Comparison of ENCODE assay signal across 12 cellular contexts in genomic region chr12:87311206-87311605, GRCh38.
DNase-seq lines count a peak whose midpoint lies in the region; ATAC-seq, FAIRE-seq and TF ChIP-seq lines count a peak whose summit lies in the region.
"Had no signal": no experiment of that assay in that cellular context is flagged by ENCODE, and none has a peak within 500 bp of the region (broad histone marks: within the 10 kb centered on the region; RNA-seq: fewer than 3 reads in every experiment).

No MANE protein-coding gene starts in this region.

- peaks cover 4% of the 10 kb centered on the region; the same call in 1 of the 2 replicates for H3K4me1 ChIP-seq in GM12878 (ENCODE audit: control insufficient read depth, insufficient read depth, low read length)
- no peaks in the 10 kb centered on the region for H3K4me1 ChIP-seq in suprapubic skin

- H2AFZ ChIP-seq in GM12878 (ENCODE audit: control insufficient read depth, low read depth, low read length): no peak overlapping the region

- RAD21 ChIA-PET in GM12878 (lab: Charles Lee; ENCODE audit: unreplicated experiment): no interaction called here

- no peaks in the 10 kb centered on the region for H4K20me1 ChIP-seq in GM12878 (ENCODE audit: control insufficient read depth, insufficient read depth)

- in situ Hi-C loops in GM12878 (cut with MboI): no loop called here

- H3K4me3 ChIP-seq in GM12878: no peak overlapping the region
- no peak overlapping the region for H3K4me3 ChIP-seq in suprapubic skin
- H3K4me3 ChIP-seq: cardiac muscle cell had no signal

- TF ChIP-seq CTCF in GM12878 (IDR thresholded peaks at IDR 0.05 in 2 of 3, conservative IDR thresholded peaks at IDR 0.05 in 1 of 3; ENCODE audit: control insufficient read depth in 2 of 3, extremely low read depth in 1 of 3, insufficient read depth in 1 of 3, low read depth in 3 of 3, low read length in 3 of 3) (no peak), suprapubic skin (IDR thresholded peaks at IDR 0.05) (no peak)

- peak; percentile 69 for ATAC-seq in GM18508 (IDR thresholded peaks at IDR 0.05; ENCODE audit: insufficient read depth, unreplicated experiment)
- ATAC-seq in GM21528 (IDR thresholded peaks at IDR 0.05; ENCODE audit: low FRiP score, unreplicated experiment): peak; percentile 91
- peak; percentile 76 for ATAC-seq in HG03175 (IDR thresholded peaks at IDR 0.05; ENCODE audit: unreplicated experiment)
- ATAC-seq in GM12878: peak; percentile 70
- ATAC-seq: stimulated activated naive CD8-positive, alpha-beta T cell treated with anti-CD3 and anti-CD28 coated beads, Interleukin-15, Interleukin-2, amounts not matched to agents 100 U/mL and 50 U/mL, for 24 hours had no signal

- H3K36me3 ChIP-seq in GM12878 (ENCODE audit: control insufficient read depth in 2 of 2, insufficient read depth in 2 of 2, low read length in 1 of 2) (no peaks in the 10 kb centered on the region), suprapubic skin (no peaks in the 10 kb centered on the region)
- H3K36me3 ChIP-seq: cardiac muscle cell had no signal

- TF ChIP-seq RAD21 in GM12878 (IDR thresholded peaks at IDR 0.05; ENCODE audit: insufficient read depth, low read depth, low read length): no peak

- TF ChIP-seq POLR2A in GM12878 (IDR thresholded peaks at IDR 0.05; ENCODE audit: low read depth, low read length) (no peak), suprapubic skin (IDR thresholded peaks at IDR 0.05) (no peak)

- no peak overlapping the region for H3K9ac ChIP-seq in GM12878 (ENCODE audit: control insufficient read depth, insufficient read depth, low read length)

- POLR2A ChIA-PET in GM12878 (lab: Charles Lee): no interaction called here

- FAIRE-seq in GM12878 (lab: Jason Lieb, UNC): no peak
- FAIRE-seq: HTR-8/SVneo had no signal

- CTCF ChIA-PET in GM12878 (lab: Yijun Ruan, JAX): no interaction called here

- DNase-seq in GM12878 (ENCODE audit: low read depth, low spot score): no peak
- no peak for DNase-seq in NCI-H146 treated with DMSO at 0.1 percent for 48 hours (lab: John Stamatoyannopoulos, UW; ENCODE audit: unreplicated experiment)
- DNase-seq in islet precursor cell: no peak
- no peak for DNase-seq in central memory CD4-positive, alpha-beta T cell
- no peak for DNase-seq in suprapubic skin (ENCODE audit: low spot score in 2 of 2)
- DNase-seq: NCI-H2227 treated with DMSO at 0.1 percent for 48 hours; stimulated activated naive CD8-positive, alpha-beta T cell treated with anti-CD3 and anti-CD28 coated beads, Interleukin-15, Interleukin-2, amounts not matched to agents 100 U/mL and 50 U/mL, for 24 hours had no signal

- intact Hi-C loops in GM12878 (cut with micrococcal nuclease; ENCODE audit: unreplicated experiment): no loop called here

- WGBS in GM12878 (ENCODE audit: insufficient coverage, insufficient replicate concordance, low lambda C conversion rate, missing lambda C conversion rate): 0% methylated on average over 1 of the region's 1 CpG
- 46% methylated on average over 1 of the region's 1 CpG for WGBS in suprapubic skin

- H3K27me3 ChIP-seq in GM12878 (replicated peaks in 1 of 2; ENCODE audit: control insufficient read depth in 2 of 2, insufficient read depth in 2 of 2, low read length in 1 of 2): no peaks in the 10 kb centered on the region
- H3K27me3 ChIP-seq in suprapubic skin: no peaks in the 10 kb centered on the region
- H3K27me3 ChIP-seq: cardiac muscle cell had no signal

- no TSS peak for BruUV-seq in GM12878 (replicated peaks; lab: Mats Ljungman, UMichigan)

- no peaks in the 10 kb centered on the region for H3K79me2 ChIP-seq in GM12878 (ENCODE audit: control insufficient read depth, insufficient read depth, low read length)

- H3K4me2 ChIP-seq in GM12878 (ENCODE audit: control insufficient read depth, insufficient read depth): 0 out of 2 replicates have a peak overlapping the region, but pooled peaks have one; percentile 34

- TF ChIP-seq EP300 in GM12878 (IDR thresholded peaks at IDR 0.05; ENCODE audit: borderline replicate concordance in 1 of 2, control insufficient read depth in 1 of 2, low read depth in 2 of 2, low read length in 2 of 2) (no peak), suprapubic skin (IDR thresholded peaks at IDR 0.05) (no peak)

- no peak overlapping the region for H3K27ac ChIP-seq in GM12878 (ENCODE audit: control insufficient read depth, insufficient read depth)
- H3K27ac ChIP-seq in suprapubic skin: no peak overlapping the region
- H3K27ac ChIP-seq: cardiac muscle cell had no signal

- H3K9me3 ChIP-seq in GM12878 (replicated peaks; ENCODE audit: control insufficient read depth, insufficient read depth, low read length): no peaks in the 10 kb centered on the region
- H3K9me3 ChIP-seq in suprapubic skin: no peaks in the 10 kb centered on the region

- SMC1A ChIA-PET in GM12878 (lab: Charles Lee; ENCODE audit: uncharacterized antibody, unreplicated experiment): interaction anchor here (0.6 to 1.0 kb wide), 2 partner anchors 9 to 50 kb away, joined by 3 read pairs; no protein-coding TSS in a partner anchor

TF ChIP-seq in GM12878, 131 proteins besides CTCF, POLR2A, EP300 and RAD21:
- TF ChIP-seq TBL1XR1 (IDR thresholded peaks at IDR 0.05; ENCODE audit: low read depth, low read length) (no peak), RUNX3 (IDR thresholded peaks at IDR 0.05; ENCODE audit: low read length) (0 out of 2 replicates have a peak, but pooled peaks have one; percentile 32), POU2F2 (IDR thresholded peaks at IDR 0.05; ENCODE audit: borderline replicate concordance, low read depth, low read length) (no peak), MYC (IDR thresholded peaks at IDR 0.05; ENCODE audit: insufficient read depth, insufficient read length, insufficient replicate concordance, low read length, severe bottlenecking) (no peak), CEBPB (IDR thresholded peaks at IDR 0.05; ENCODE audit: borderline replicate concordance in 1 of 2, low read depth in 2 of 2, low read length in 2 of 2) (no peak), RFX5 (IDR thresholded peaks at IDR 0.05; ENCODE audit: low read depth, low read length) (peak; percentile 67; the same call in 1 of the 2 replicates), TCF3 (IDR thresholded peaks at IDR 0.05; ENCODE audit: borderline replicate concordance, insufficient read depth, low read depth, low read length) (no peak), ZNF592 (IDR thresholded peaks at IDR 0.05) (no peak), CREB1 (IDR thresholded peaks at IDR 0.05; ENCODE audit: low read depth) (no peak)
TF ChIP-seq in GM12878: peak in this region for 2.
